Comparison of ENCODE assay signal across 9 cellular contexts in genomic region chr6:31614674-31615578, GRCh38. TPM values are rescaled to one million over a fixed set of nuclear protein-coding genes. Genes with fewer than 3 reads are reported as not detected.
DNase-seq lines count a peak whose midpoint lies in the region; ATAC-seq and TF ChIP-seq lines count a peak whose summit lies in the region.
"Had no signal": no experiment of that assay in that cellular context is flagged by ENCODE, and none has a peak within 500 bp of the region (broad histone marks: within the 10 kb centered on the region; RNA-seq: fewer than 3 reads in every experiment).

Gene AIF1, plus strand, starts transcription at chr6:31615234. Its CDS starts 96 bp downstream, at chr6:31615330.

- no peaks in the 10 kb centered on the region for H3K27me3 ChIP-seq in mesendoderm (ENCODE audit: insufficient read depth, low read length, poor library complexity)
- no peaks in the 10 kb centered on the region for H3K27me3 ChIP-seq in tibial artery
- H3K27me3 ChIP-seq in uterus, result no peaks in the 10 kb centered on the region

- no peaks in the 10 kb centered on the region for H3K36me3 ChIP-seq in mesendoderm (ENCODE audit: control insufficient read depth, insufficient read depth, low read length)
- no peaks in the 10 kb centered on the region for H3K36me3 ChIP-seq in tibial artery
- H3K36me3 ChIP-seq in uterus, result no peaks in the 10 kb centered on the region

- no peak within 1 kb of the TSS for H3K23ac ChIP-seq in mesendoderm (ENCODE audit: low read length)

- no peak within 1 kb of the TSS for H4K5ac ChIP-seq in mesendoderm (ENCODE audit: low read length)

- no peak for TF ChIP-seq CTCF in tibial artery (IDR thresholded peaks at IDR 0.05)
- TF ChIP-seq CTCF in uterus (IDR thresholded peaks at IDR 0.05), result no peak

- H3K9me3 ChIP-seq in tibial artery (no peaks in the 10 kb centered on the region), uterus (no peaks in the 10 kb centered on the region)

- H2BK120ac ChIP-seq in mesendoderm (ENCODE audit: low read depth, low read length), result no peak within 1 kb of the TSS

- intact Hi-C loops in tibial artery (cut with DNase I; ENCODE audit: low total_unique reads), result no loop called here
- intact Hi-C loops in uterus (cut with DNase I; ENCODE audit: low total_unique reads), result no loop called here

- H3K4me3 ChIP-seq in mesendoderm (ENCODE audit: low read length) (no peak within 1 kb of the TSS), tibial artery (peak within 1 kb of the TSS; percentile 1 to 18), uterus (no peak within 1 kb of the TSS)

- peak within 1 kb of the TSS; percentile 12 for H3K9ac ChIP-seq in mesendoderm (ENCODE audit: low read length)

- H3K79me1 ChIP-seq in mesendoderm (ENCODE audit: low read length), result no peaks in the 10 kb centered on the region

- peak within 1 kb of the TSS; percentile 67 for H3K56ac ChIP-seq in mesendoderm (ENCODE audit: low read length)

- H3K18ac ChIP-seq in mesendoderm (ENCODE audit: low read length), result no peak within 1 kb of the TSS

- POLR2A ChIA-PET in activated CD8-positive, alpha-beta memory T cell treated with anti-CD3 and anti-CD28 coated beads for 36 hours (lab: Charles Lee), result interaction anchor here (0.8 kb wide), 1 partner anchor 74 kb away, joined by 3 read pairs; no protein-coding TSS in a partner anchor

- H3K79me2 ChIP-seq in mesendoderm (ENCODE audit: control insufficient read depth, insufficient read depth, low read length), result no peaks in the 10 kb centered on the region

- H3K27ac ChIP-seq in mesendoderm (ENCODE audit: low read depth, low read length) (no peak within 1 kb of the TSS), tibial artery (no peak within 1 kb of the TSS), uterus (no peak within 1 kb of the TSS)

- no peak within 1 kb of the TSS for H4K8ac ChIP-seq in mesendoderm (ENCODE audit: low read depth, low read length)

- H2BK15ac ChIP-seq in mesendoderm (replicated peaks; ENCODE audit: low read depth), result no peak within 1 kb of the TSS

- peaks cover 8% of the 10 kb centered on the region for H3K4me1 ChIP-seq in mesendoderm (ENCODE audit: control insufficient read depth, low read depth, low read length)
- no peaks in the 10 kb centered on the region for H3K4me1 ChIP-seq in tibial artery
- no peaks in the 10 kb centered on the region for H3K4me1 ChIP-seq in uterus

- H2AK5ac ChIP-seq in mesendoderm (ENCODE audit: low read length), result no peak within 1 kb of the TSS

- CTCF ChIA-PET in activated CD8-positive, alpha-beta memory T cell treated with anti-CD3 and anti-CD28 coated beads for 36 hours (lab: Charles Lee), result interaction anchor here (0.5 to 5.7 kb wide), 3 partner anchors 16 to 346 kb away, joined by 3 to 23 read pairs (median 6); no protein-coding TSS in a partner anchor

- no peaks in the 10 kb centered on the region for H3K9me3 Mint-ChIP-seq in activated naive CD4-positive, alpha-beta T cell treated with anti-CD3 and anti-CD28 coated beads, Interleukin-2, amount 50 U/mL, for 72 hours

- DNase-seq in activated CD8-positive, alpha-beta memory T cell treated with anti-CD3 and anti-CD28 coated beads, Interleukin-2, amount 50 U/mL, for 48 hours, result no peak
- DNase-seq in activated naive CD4-positive, alpha-beta T cell treated with anti-CD3 and anti-CD28 coated beads, Interleukin-2, amount 50 U/mL, for 72 hours (ENCODE audit: low spot score in 2 of 2), result no peak
- DNase-seq in mesendoderm (no peak), tibial artery (no peak), RKO (ENCODE audit: low spot score) (no peak), uterus (no peak), NCI-H526 treated with DMSO at 0.1 percent for 48 hours (lab: John Stamatoyannopoulos, UW) (no peak)
- DNase-seq: NCI-H1048 had no signal

- no peak within 1 kb of the TSS for H3K4ac ChIP-seq in mesendoderm (ENCODE audit: low read depth, low read length)

- no peak for ATAC-seq in activated naive CD4-positive, alpha-beta T cell treated with anti-CD3 and anti-CD28 coated beads, Interleukin-2, amount 50 U/mL, for 72 hours

- no peak within 1 kb of the TSS for H3K4me2 ChIP-seq in mesendoderm (ENCODE audit: low read length)

- peak within 1 kb of the TSS; percentile 80 to 96 for H3K27ac Mint-ChIP-seq in activated naive CD4-positive, alpha-beta T cell treated with anti-CD3 and anti-CD28 coated beads, Interleukin-2, amount 50 U/mL, for 72 hours

- no CpG with 5 or more reads among the region's 7 CpGs for WGBS in mesendoderm (ENCODE audit: extremely low coverage, insufficient coverage, low lambda C conversion rate)

- peak within 1 kb of the TSS; percentile 9 for H2BK5ac ChIP-seq in mesendoderm (ENCODE audit: low read length)

- TF ChIP-seq POLR2A in uterus (IDR thresholded peaks at IDR 0.05), result no peak

- peaks cover 0 to 11% of the 10 kb centered on the region in 2 donors for H3K36me3 Mint-ChIP-seq in activated naive CD4-positive, alpha-beta T cell treated with anti-CD3 and anti-CD28 coated beads, Interleukin-2, amount 50 U/mL, for 72 hours

RNA-seq across cellular contexts. Expression of gene AIF1, which starts in this region (rescaled TPM):
- total RNA-seq in activated CD8-positive, alpha-beta memory T cell treated with anti-CD3 and anti-CD28 coated beads for 36 hours, result 10 to 100 TPM; 53.8 to 62.0 TPM
- total RNA-seq in activated naive CD4-positive, alpha-beta T cell treated with anti-CD3 and anti-CD28 coated beads, Interleukin-2, amount 50 U/mL, for 72 hours, result 100 to 1,000 TPM in 1 of 2 donors, 10 to 100 TPM in 1; 43.9 to 117 TPM
- 29.5 TPM for polyA plus RNA-seq in mesendoderm (2013, experiment 1 of 2)
- 29.3 TPM for polyA plus RNA-seq in mesendoderm (2013, experiment 2 of 2)
- 10 to 100 TPM in 2 of 4 donors, 1 to 10 TPM in 2; 1.5 to 25.6 (median 14.5) TPM for total RNA-seq in uterus

Comparison
In these comparisons a context has a peak if more than half of its experiments do, and no peak if none do; other contexts are left out.
1. H3K4me3 ChIP-seq: peak in tibial artery (2 of 2); none in mesendoderm (single experiment) and uterus (0 of 2).